ENCODE assay signal across 1 cellular context in the genomic region with DNA sequence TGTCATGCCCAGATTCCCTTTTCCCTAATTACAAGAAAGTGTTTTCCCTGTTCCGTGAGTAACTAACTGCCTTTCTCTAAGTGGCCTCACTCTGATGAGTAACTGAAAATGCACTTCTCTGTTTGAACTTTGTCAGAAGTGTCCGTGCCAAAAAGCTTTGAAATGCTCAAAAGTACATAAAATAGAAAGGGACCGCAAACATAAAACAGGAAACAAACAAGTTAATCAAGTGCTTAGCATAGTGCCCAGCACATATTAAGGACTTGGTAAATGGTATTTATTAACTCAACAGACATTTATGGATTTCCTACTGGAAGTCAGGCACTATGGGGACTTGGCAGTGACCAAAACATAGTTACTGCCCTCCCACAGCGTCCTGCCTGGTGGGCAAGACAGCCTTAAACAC.
TF ChIP-seq lines count a peak whose summit lies in the region.

No MANE protein-coding gene starts in this region.

TF ChIP-seq in HepG2, 621 proteins besides CTCF, POLR2A, EP300 and RAD21 (continued from another document):
- TF ChIP-seq ZBED4 (CRISPR knock-in tag; IDR thresholded peaks at IDR 0.05; ENCODE audit: borderline replicate concordance) (no peak), FOSL2 (CRISPR knock-in tag; IDR thresholded peaks at IDR 0.05) (peak; percentile 51), ZNF253 (CRISPR knock-in tag; IDR thresholded peaks at IDR 0.05; ENCODE audit: borderline replicate concordance) (no peak), TBL1XR1 (IDR thresholded peaks at IDR 0.05; ENCODE audit: borderline replicate concordance, low read length, partially characterized antibody) (no peak), ZNF609 (CRISPR knock-in tag; IDR thresholded peaks at IDR 0.05; ENCODE audit: borderline replicate concordance) (peak; percentile 40; the same call in 1 of the 2 replicates), ETV5 (CRISPR knock-in tag; IDR thresholded peaks at IDR 0.05; ENCODE audit: borderline replicate concordance) (peak; percentile 47; the same call in 1 of the 2 replicates), RXRB (CRISPR knock-in tag; IDR thresholded peaks at IDR 0.05; ENCODE audit: borderline replicate concordance) (peak; percentile 65; the same call in 1 of the 2 replicates), HHEX (CRISPR knock-in tag; IDR thresholded peaks at IDR 0.05) (peak; percentile 81), REPIN1 (CRISPR knock-in tag; IDR thresholded peaks at IDR 0.05; ENCODE audit: borderline replicate concordance, low read depth) (no peak), MIXL1 (CRISPR knock-in tag; IDR thresholded peaks at IDR 0.05) (no peak), ZNF33A (CRISPR knock-in tag; IDR thresholded peaks at IDR 0.05; ENCODE audit: borderline replicate concordance) (no peak), MAZ (IDR thresholded peaks at IDR 0.05; ENCODE audit: borderline replicate concordance, low read depth, low read length) (no peak), MAZ (CRISPR knock-in tag; IDR thresholded peaks at IDR 0.05; ENCODE audit: low read depth) (no peak), TBX3 (IDR thresholded peaks at IDR 0.05; ENCODE audit: borderline replicate concordance) (peak; percentile 90), BHLHE40 (IDR thresholded peaks at IDR 0.05; ENCODE audit: low read length) (peak; percentile 66), KDM5B (CRISPR knock-in tag; IDR thresholded peaks at IDR 0.05; ENCODE audit: borderline replicate concordance) (no peak), ZNF556 (CRISPR knock-in tag; IDR thresholded peaks at IDR 0.05; ENCODE audit: borderline replicate concordance) (no peak), SAP130 (CRISPR knock-in tag; IDR thresholded peaks at IDR 0.05; ENCODE audit: low read depth) (peak; percentile 29; the same call in 1 of the 2 replicates), HMG20B (CRISPR knock-in tag; conservative IDR thresholded peaks at IDR 0.05) (no peak), RARA (CRISPR knock-in tag; IDR thresholded peaks at IDR 0.05) (peak; percentile 56; the same call in 1 of the 2 replicates), PAWR (CRISPR knock-in tag; IDR thresholded peaks at IDR 0.05; ENCODE audit: borderline replicate concordance) (no peak)
- TF ChIP-seq, protein P1, sequence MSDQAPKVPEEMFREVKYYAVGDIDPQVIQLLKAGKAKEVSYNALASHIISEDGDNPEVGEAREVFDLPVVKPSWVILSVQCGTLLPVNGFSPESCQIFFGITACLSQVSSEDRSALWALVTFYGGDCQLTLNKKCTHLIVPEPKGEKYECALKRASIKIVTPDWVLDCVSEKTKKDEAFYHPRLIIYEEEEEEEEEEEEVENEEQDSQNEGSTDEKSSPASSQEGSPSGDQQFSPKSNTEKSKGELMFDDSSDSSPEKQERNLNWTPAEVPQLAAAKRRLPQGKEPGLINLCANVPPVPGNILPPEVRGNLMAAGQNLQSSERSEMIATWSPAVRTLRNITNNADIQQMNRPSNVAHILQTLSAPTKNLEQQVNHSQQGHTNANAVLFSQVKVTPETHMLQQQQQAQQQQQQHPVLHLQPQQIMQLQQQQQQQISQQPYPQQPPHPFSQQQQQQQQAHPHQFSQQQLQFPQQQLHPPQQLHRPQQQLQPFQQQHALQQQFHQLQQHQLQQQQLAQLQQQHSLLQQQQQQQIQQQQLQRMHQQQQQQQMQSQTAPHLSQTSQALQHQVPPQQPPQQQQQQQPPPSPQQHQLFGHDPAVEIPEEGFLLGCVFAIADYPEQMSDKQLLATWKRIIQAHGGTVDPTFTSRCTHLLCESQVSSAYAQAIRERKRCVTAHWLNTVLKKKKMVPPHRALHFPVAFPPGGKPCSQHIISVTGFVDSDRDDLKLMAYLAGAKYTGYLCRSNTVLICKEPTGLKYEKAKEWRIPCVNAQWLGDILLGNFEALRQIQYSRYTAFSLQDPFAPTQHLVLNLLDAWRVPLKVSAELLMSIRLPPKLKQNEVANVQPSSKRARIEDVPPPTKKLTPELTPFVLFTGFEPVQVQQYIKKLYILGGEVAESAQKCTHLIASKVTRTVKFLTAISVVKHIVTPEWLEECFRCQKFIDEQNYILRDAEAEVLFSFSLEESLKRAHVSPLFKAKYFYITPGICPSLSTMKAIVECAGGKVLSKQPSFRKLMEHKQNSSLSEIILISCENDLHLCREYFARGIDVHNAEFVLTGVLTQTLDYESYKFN (CRISPR knock-in tag; conservative IDR thresholded peaks at IDR 0.05): peak; percentile 50
- TF ChIP-seq, protein P2, sequence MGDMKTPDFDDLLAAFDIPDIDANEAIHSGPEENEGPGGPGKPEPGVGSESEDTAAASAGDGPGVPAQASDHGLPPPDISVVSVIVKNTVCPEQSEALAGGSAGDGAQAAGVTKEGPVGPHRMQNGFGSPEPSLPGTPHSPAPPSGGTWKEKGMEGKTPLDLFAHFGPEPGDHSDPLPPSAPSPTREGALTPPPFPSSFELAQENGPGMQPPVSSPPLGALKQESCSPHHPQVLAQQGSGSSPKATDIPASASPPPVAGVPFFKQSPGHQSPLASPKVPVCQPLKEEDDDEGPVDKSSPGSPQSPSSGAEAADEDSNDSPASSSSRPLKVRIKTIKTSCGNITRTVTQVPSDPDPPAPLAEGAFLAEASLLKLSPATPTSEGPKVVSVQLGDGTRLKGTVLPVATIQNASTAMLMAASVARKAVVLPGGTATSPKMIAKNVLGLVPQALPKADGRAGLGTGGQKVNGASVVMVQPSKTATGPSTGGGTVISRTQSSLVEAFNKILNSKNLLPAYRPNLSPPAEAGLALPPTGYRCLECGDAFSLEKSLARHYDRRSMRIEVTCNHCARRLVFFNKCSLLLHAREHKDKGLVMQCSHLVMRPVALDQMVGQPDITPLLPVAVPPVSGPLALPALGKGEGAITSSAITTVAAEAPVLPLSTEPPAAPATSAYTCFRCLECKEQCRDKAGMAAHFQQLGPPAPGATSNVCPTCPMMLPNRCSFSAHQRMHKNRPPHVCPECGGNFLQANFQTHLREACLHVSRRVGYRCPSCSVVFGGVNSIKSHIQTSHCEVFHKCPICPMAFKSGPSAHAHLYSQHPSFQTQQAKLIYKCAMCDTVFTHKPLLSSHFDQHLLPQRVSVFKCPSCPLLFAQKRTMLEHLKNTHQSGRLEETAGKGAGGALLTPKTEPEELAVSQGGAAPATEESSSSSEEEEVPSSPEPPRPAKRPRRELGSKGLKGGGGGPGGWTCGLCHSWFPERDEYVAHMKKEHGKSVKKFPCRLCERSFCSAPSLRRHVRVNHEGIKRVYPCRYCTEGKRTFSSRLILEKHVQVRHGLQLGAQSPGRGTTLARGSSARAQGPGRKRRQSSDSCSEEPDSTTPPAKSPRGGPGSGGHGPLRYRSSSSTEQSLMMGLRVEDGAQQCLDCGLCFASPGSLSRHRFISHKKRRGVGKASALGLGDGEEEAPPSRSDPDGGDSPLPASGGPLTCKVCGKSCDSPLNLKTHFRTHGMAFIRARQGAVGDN (CRISPR knock-in tag; IDR thresholded peaks at IDR 0.05): no peak
- TF ChIP-seq, protein P3, sequence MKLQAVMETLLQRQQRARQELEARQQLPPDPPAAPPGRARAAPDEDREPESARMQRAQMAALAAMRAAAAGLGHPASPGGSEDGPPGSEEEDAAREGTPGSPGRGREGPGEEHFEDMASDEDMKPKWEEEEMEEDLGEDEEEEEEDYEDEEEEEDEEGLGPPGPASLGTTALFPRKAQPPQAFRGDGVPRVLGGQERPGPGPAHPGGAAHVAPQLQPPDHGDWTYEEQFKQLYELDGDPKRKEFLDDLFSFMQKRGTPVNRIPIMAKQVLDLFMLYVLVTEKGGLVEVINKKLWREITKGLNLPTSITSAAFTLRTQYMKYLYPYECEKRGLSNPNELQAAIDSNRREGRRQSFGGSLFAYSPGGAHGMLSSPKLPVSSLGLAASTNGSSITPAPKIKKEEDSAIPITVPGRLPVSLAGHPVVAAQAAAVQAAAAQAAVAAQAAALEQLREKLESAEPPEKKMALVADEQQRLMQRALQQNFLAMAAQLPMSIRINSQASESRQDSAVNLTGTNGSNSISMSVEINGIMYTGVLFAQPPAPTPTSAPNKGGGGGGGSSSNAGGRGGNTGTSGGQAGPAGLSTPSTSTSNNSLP (IDR thresholded peaks at IDR 0.05; ENCODE audit: low read depth, low read length): 0 out of 2 replicates have a peak, but pooled peaks have one; percentile 53
